In the genomic region with DNA sequence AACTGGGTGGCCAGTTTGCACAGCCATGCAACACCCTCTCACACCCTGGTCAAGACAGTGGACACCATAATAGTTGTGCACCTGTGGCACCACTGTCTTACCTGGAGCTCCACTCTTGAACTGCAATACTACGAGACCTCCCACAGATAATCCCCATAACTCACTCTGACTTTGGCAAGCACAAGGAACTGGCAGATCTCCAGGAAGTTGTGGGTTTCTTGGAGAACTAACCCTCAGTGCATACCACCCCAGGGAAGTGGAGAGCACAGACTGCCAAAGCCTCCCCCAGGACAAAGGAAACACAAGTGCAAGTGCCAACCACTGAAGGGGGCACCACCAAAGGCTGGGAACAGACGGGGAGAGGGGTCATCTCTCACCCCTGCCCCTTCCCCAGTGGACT, we compare ENCODE assay signal across 26 cellular contexts.
DNase-seq lines count a peak whose midpoint lies in the region; ATAC-seq and TF ChIP-seq lines count a peak whose summit lies in the region.
"Had no signal": no experiment of that assay in that cellular context is flagged by ENCODE, and none has a peak within 500 bp of the region (broad histone marks: within the 10 kb centered on the region; RNA-seq: fewer than 3 reads in every experiment).

No MANE protein-coding gene starts in this region.

- no peak for ATAC-seq in left cardiac atrium
- ATAC-seq: esophagus mucosa; stimulated activated naive CD8-positive, alpha-beta T cell treated with anti-CD3 and anti-CD28 coated beads, Interleukin-15, amount 100 ng/mL, for 72 hours had no signal

- DNase-seq in EH (ENCODE audit: low read depth) (peak; percentile 0), MV-4-11 (lab: John Stamatoyannopoulos, UW) (peak; percentile 49), epithelial cell of proximal tubule (ENCODE audit: low read depth) (peak; percentile 15), renal cortical epithelial cell (ENCODE audit: low read depth) (peak; percentile 80), HPDE6-E6E7 (ENCODE audit: extremely low spot score) (no peak), left cardiac atrium (no peak)
- no peak for DNase-seq in activated effector memory CD4-positive, alpha-beta T cell treated with anti-CD3 and anti-CD28 coated beads, Interleukin-2, amount 50 U/mL, for 16 hours
- DNase-seq: activated CD4-positive, alpha-beta T cell treated with anti-CD3 and anti-CD28 coated beads, Interleukin-2, amount 50 U/mL, for 48 hours; activated naive CD4-positive, alpha-beta T cell treated with anti-CD3 and anti-CD28 coated beads, Interleukin-2, amount 50 U/mL, for 16 hours; anterior cingulate cortex; Caco-2; DMS79; foreskin melanocyte; Karpas-422; left ventricle myocardium inferior; naive B cell; NCI-H1105 treated with DMSO at 0.1 percent for 48 hours; NCI-H2029 treated with DMSO at 0.1 percent for 48 hours; NCI-H2227 treated with DMSO at 0.1 percent for 48 hours; NCI-H748 treated with DMSO at 0.1 percent for 48 hours; nucleus accumbens; small intestine; stimulated activated naive CD8-positive, alpha-beta T cell treated with anti-CD3 and anti-CD28 coated beads, Interleukin-15, amount 100 ng/mL, for 72 hours; thyroid gland had no signal

- no peak overlapping the region for H3K4me3 ChIP-seq in epithelial cell of proximal tubule (ENCODE audit: low read depth, low read length)
- H3K4me3 ChIP-seq: left ventricle myocardium inferior, SK-N-MC, thyroid gland had no signal

- intact Hi-C loops in left cardiac atrium (cut with DNase I): no loop called here

- no peak for TF ChIP-seq CTCF in epithelial cell of proximal tubule (conservative IDR thresholded peaks at IDR 0.05; ENCODE audit: low read depth, low read length)

Comparison
In these comparisons a context has a peak if more than half of its experiments do, and no peak if none do; other contexts are left out.
1. DNase-seq: peak in EH (single experiment), MV-4-11 (single experiment), epithelial cell of proximal tubule (single experiment) and renal cortical epithelial cell (single experiment); none in HPDE6-E6E7 (single experiment), activated effector memory CD4-positive, alpha-beta T cell treated with anti-CD3 and anti-CD28 coated beads, Interleukin-2, amount 50 U/mL, for 16 hours (single experiment) and left cardiac atrium (single experiment).